In the genomic region with DNA sequence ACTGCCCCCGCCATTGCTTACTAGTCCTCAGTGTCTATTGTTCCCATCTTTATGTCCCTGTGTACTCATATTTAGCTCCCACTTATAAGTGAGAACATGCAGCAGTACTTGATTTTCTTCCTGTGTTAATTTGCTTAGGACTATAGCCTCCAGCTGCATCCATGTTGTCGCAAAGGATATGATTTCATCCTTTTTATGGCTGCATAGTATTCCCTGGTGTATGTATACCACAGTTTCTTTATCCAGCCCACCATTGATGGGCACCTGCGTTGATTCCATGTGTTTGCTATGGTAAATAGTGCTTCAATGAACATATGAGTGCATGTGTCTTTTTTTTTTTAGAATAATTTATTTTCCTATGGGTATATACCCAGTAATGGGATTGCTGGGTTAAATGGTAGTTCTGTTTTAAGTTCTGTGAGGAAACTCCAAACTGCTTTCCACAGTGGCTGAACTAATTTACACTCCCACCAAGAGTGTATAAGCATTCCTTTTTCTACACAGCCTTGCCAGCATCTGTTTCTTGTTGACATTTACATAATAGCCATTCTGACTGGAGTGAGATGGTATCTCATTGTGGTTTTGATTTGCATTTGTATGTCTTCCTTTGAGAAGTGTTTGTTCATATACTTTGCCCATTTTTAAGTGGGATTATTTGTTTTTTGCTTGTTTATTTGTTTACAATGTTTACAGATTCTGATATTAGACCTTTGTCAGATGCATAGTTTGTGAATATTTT, we compare ENCODE assay signal across 1 cellular context.
A peak's percentile ranks its signal among the peaks of the same experiment; 100 is the strongest.
TF ChIP-seq lines count a peak whose summit lies in the region.

No MANE protein-coding gene starts in this region.

TF ChIP-seq in H1, 55 proteins besides CTCF, POLR2A, EP300 and RAD21 (continued from another document):
- TF ChIP-seq, protein P1, sequence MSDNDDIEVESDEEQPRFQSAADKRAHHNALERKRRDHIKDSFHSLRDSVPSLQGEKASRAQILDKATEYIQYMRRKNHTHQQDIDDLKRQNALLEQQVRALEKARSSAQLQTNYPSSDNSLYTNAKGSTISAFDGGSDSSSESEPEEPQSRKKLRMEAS (IDR thresholded peaks at IDR 0.05): no peak
- TF ChIP-seq SIRT6 (IDR thresholded peaks at IDR 0.05; ENCODE audit: low read length): no peak
- peak; percentile 74 for TF ChIP-seq KDM1A (IDR thresholded peaks at IDR 0.05; ENCODE audit: borderline replicate concordance, low read length)
- no peak for TF ChIP-seq JUND (IDR thresholded peaks at IDR 0.05; ENCODE audit: low read length)
TF ChIP-seq in H1: peak in this region for 1.
